Comparison of ENCODE assay signal across 8 cellular contexts in the genomic region with DNA sequence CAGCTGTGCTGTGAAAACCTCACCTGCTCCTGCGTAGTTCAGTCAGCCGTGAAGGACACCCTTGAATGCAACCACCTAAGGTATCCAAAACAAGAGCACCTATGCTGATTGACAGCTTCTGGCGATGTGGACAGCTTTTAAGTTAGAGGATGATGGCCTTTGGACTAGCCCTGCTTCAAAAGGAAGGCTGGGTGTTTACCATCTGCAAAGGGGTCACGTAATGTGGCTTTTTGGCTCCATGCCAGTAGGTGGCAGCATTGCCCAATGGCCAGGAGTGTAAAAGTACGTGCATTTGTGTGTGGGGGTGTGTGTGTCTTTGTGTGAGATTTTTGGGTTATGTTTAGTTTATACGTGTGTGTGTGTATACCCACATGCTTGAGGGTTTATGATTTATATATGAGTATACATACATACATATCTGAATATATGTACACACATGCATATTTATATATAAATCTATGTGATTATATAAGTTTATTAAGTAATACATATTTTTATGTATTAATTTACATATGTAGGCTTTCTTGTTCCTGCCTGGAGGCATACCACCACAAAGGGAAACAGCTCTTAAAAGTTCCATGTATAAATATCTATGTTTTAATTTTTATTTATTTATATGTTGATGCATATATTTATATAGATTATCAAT.
DNase-seq lines count a peak whose midpoint lies in the region; ATAC-seq and TF ChIP-seq lines count a peak whose summit lies in the region.

No MANE protein-coding gene starts in this region.

- H3K27me3 Mint-ChIP-seq in neural crest cell (ENCODE audit: low read depth): no peaks in the 10 kb centered on the region

- ATAC-seq in GM18873 (IDR thresholded peaks at IDR 0.05; ENCODE audit: low FRiP score, unreplicated experiment): peak; percentile 58
- ATAC-seq in HG03520 (IDR thresholded peaks at IDR 0.05; ENCODE audit: unreplicated experiment): peak; percentile 65
- no peak for ATAC-seq in body of pancreas

- WGBS in body of pancreas, 2 donors: 24 to 25% methylated on average over 6 of the region's 6 CpGs

- H3K9me3 ChIP-seq in body of pancreas: no peaks in the 10 kb centered on the region

- no peak for TF ChIP-seq CTCF in body of pancreas (IDR thresholded peaks at IDR 0.05)
- TF ChIP-seq CTCF in neural crest cell (conservative IDR thresholded peaks at IDR 0.05): peak; percentile 71

- no peaks in the 10 kb centered on the region for H3K36me3 ChIP-seq in body of pancreas (replicated peaks in 1 of 2; ENCODE audit: insufficient read depth in 1 of 2, low read depth in 2 of 2)

- DNase-seq in CD1c-positive myeloid dendritic cell (ENCODE audit: extremely low spot score) (peak; percentile 16), SHP77 treated with DMSO at 0.1 percent for 48 hours (lab: John Stamatoyannopoulos, UW) (peak; percentile 2), body of pancreas (peak; percentile 10 to 30 (median 18)), neural crest cell (ENCODE audit: low read depth, low spot score) (peak; percentile 60), DMS79 treated with DMSO at 0.1 percent for 48 hours (lab: John Stamatoyannopoulos, UW) (no peak), NCI-H524 treated with DMSO at 0.1 percent for 48 hours (lab: John Stamatoyannopoulos, UW) (no peak)

- no peak for TF ChIP-seq POLR2A in body of pancreas (IDR thresholded peaks at IDR 0.05)

- H3K4me3 Mint-ChIP-seq in neural crest cell: no peak overlapping the region

- no peak overlapping the region for H3K27ac ChIP-seq in body of pancreas

- H3K27me3 ChIP-seq in body of pancreas: no peaks in the 10 kb centered on the region

- intact Hi-C loops in body of pancreas (cut with DNase I): no loop called here

- H3K4me1 Mint-ChIP-seq in neural crest cell: no peaks in the 10 kb centered on the region

- no peaks in the 10 kb centered on the region for H3K36me3 Mint-ChIP-seq in neural crest cell (ENCODE audit: low read depth)

- H3K4me1 ChIP-seq in body of pancreas: no peaks in the 10 kb centered on the region

- H3K9me3 Mint-ChIP-seq in neural crest cell: no peaks in the 10 kb centered on the region

- no peak overlapping the region for H3K4me3 ChIP-seq in body of pancreas

- H3K27ac Mint-ChIP-seq in neural crest cell (ENCODE audit: unreplicated experiment): no peak overlapping the region

Comparison
In these comparisons a context has a peak if more than half of its experiments do, and no peak if none do; other contexts are left out.
1. DNase-seq: peak in CD1c-positive myeloid dendritic cell (single experiment), SHP77 treated with DMSO at 0.1 percent for 48 hours (single experiment), body of pancreas (4 of 4) and neural crest cell (single experiment); none in DMS79 treated with DMSO at 0.1 percent for 48 hours (single experiment) and NCI-H524 treated with DMSO at 0.1 percent for 48 hours (single experiment).